In genomic region chr5:134902071-134902801, GRCh38 we compare ENCODE assay signal across 11 cellular contexts. TPM values are rescaled to one million over a fixed set of nuclear protein-coding genes. Genes with fewer than 3 reads are reported as not detected.
DNase-seq lines count a peak whose midpoint lies in the region; ATAC-seq, FAIRE-seq and TF ChIP-seq lines count a peak whose summit lies in the region.
"Had no signal": no experiment of that assay in that cellular context is flagged by ENCODE, and none has a peak within 500 bp of the region (broad histone marks: within the 10 kb centered on the region; RNA-seq: fewer than 3 reads in every experiment).

No MANE protein-coding gene starts in this region.

- peak overlapping the region; percentile 42 for H3K4me3 Mint-ChIP-seq in activated T-helper 1 cell treated with anti-CD3 and anti-CD28 coated beads, Interleukin-12 subunit alpha, Interleukin-12 subunit beta, Interleukin-2, Interleukin-4 antibody, amounts not matched to agents 30 ng/mL and 10 ng/mL and 1 ng/mL, durations not matched to agents 14 hours and 24 hours and 36 hours
- H3K4me3 Mint-ChIP-seq: neural progenitor cell had no signal

- peaks cover 7% of the 10 kb centered on the region for H3K4me1 ChIP-seq in A673 (ENCODE audit: insufficient read depth, low read length, poor library complexity, severe bottlenecking)
- H3K4me1 ChIP-seq in upper lobe of right lung = peaks cover 6% of the 10 kb centered on the region
- H3K4me1 ChIP-seq in small intestine (ENCODE audit: control insufficient read depth in 2 of 2, insufficient read depth in 1 of 2, low read depth in 1 of 2, low read length in 1 of 2) = no peaks in the 10 kb centered on the region
- H3K4me1 ChIP-seq: neural progenitor cell had no signal

- DNase-seq in A673 (ENCODE audit: low spot score) = peak; percentile 12
- peak; percentile 13 for DNase-seq in HT1080 (ENCODE audit: low read depth)
- DNase-seq in activated T-helper 1 cell treated with anti-CD3 and anti-CD28 coated beads, Interleukin-12 subunit alpha, Interleukin-12 subunit beta, Interleukin-2, Interleukin-4 antibody, amounts not matched to agents 30 ng/mL and 10 ng/mL and 1 ng/mL, durations not matched to agents 14 hours and 24 hours and 36 hours (ENCODE audit: low spot score) = no peak
- DNase-seq in cerebellar nuclear complex (lab: John Stamatoyannopoulos, UW) = no peak
- DNase-seq in upper lobe of right lung = no peak
- no peak for DNase-seq in cardiac septum (ENCODE audit: low spot score)
- DNase-seq in small intestine = no peak
- DNase-seq: DMS153 had no signal

- TF ChIP-seq CTCF in A673 (conservative IDR thresholded peaks at IDR 0.05; ENCODE audit: low read depth, low read length) (no peak), upper lobe of right lung (IDR thresholded peaks at IDR 0.05) (no peak)

- POLR2A ChIA-PET in A673 (lab: Charles Lee; ENCODE audit: low non-redundant PET) = no interaction called here

- no peaks in the 10 kb centered on the region for H3K9me3 Mint-ChIP-seq in activated T-helper 1 cell treated with anti-CD3 and anti-CD28 coated beads, Interleukin-12 subunit alpha, Interleukin-12 subunit beta, Interleukin-2, Interleukin-4 antibody, amounts not matched to agents 30 ng/mL and 10 ng/mL and 1 ng/mL, durations not matched to agents 14 hours and 24 hours and 36 hours
- H3K9me3 Mint-ChIP-seq: neural progenitor cell had no signal

- CTCF ChIA-PET in A673 (lab: Charles Lee) = no interaction called here

- ATAC-seq in GM18868 (IDR thresholded peaks at IDR 0.05; ENCODE audit: unreplicated experiment) (peak; percentile 39), upper lobe of right lung (no peak)

- H3K4me3 ChIP-seq in A673 (ENCODE audit: low read depth, low read length, poor library complexity, severe bottlenecking) = no peak overlapping the region
- no peak overlapping the region for H3K4me3 ChIP-seq in upper lobe of right lung
- H3K4me3 ChIP-seq in small intestine (ENCODE audit: low read depth in 1 of 2, low read length in 2 of 2) = no peak overlapping the region
- H3K4me3 ChIP-seq: neural progenitor cell had no signal

- intact Hi-C loops in A673 (cut with micrococcal nuclease; ENCODE audit: unreplicated experiment) (no loop called here), upper lobe of right lung (cut with DNase I) (no loop called here), cardiac septum (cut with DNase I) (no loop called here)
- intact Hi-C loops in activated T-helper 1 cell treated with anti-CD3 and anti-CD28 coated beads, Interleukin-12 subunit alpha, Interleukin-12 subunit beta, Interleukin-2, Interleukin-4 antibody, amounts not matched to agents 30 ng/mL and 10 ng/mL and 1 ng/mL, durations not matched to agents 14 hours and 24 hours and 36 hours (cut with micrococcal nuclease) = loop anchor here (10.0 kb wide), 2 partner anchors 677 to 897 kb away; partner anchors contain the start of genes PPP2CA and VDAC1

- peaks cover 15% of the 10 kb centered on the region for H3K4me1 Mint-ChIP-seq in activated T-helper 1 cell treated with anti-CD3 and anti-CD28 coated beads, Interleukin-12 subunit alpha, Interleukin-12 subunit beta, Interleukin-2, Interleukin-4 antibody, amounts not matched to agents 30 ng/mL and 10 ng/mL and 1 ng/mL, durations not matched to agents 14 hours and 24 hours and 36 hours (ENCODE audit: low read depth)

- WGBS in small intestine, 3 donors = 76 to 87% (median 84%) methylated on average over 10 of the region's 10 CpGs

- H3K27ac Mint-ChIP-seq in activated T-helper 1 cell treated with anti-CD3 and anti-CD28 coated beads, Interleukin-12 subunit alpha, Interleukin-12 subunit beta, Interleukin-2, Interleukin-4 antibody, amounts not matched to agents 30 ng/mL and 10 ng/mL and 1 ng/mL, durations not matched to agents 14 hours and 24 hours and 36 hours = peak overlapping the region; percentile 64
- H3K27ac Mint-ChIP-seq: neural progenitor cell had no signal

- BruUV-seq in A673 (replicated peaks; lab: Mats Ljungman, UMichigan) = no TSS peak

- no peak for FAIRE-seq in small intestine (lab: Jason Lieb, UNC)

- H3K27ac ChIP-seq in A673 (ENCODE audit: low read depth, low read length, poor library complexity, severe bottlenecking) (peak overlapping the region; percentile 31), upper lobe of right lung (no peak overlapping the region), small intestine (ENCODE audit: low read depth in 1 of 2, low read length in 1 of 2) (peak overlapping the region in 1 of 2 donors; percentile 17)
- H3K27ac ChIP-seq: neural progenitor cell, VCaP had no signal

- H3K27me3 Mint-ChIP-seq in activated T-helper 1 cell treated with anti-CD3 and anti-CD28 coated beads, Interleukin-12 subunit alpha, Interleukin-12 subunit beta, Interleukin-2, Interleukin-4 antibody, amounts not matched to agents 30 ng/mL and 10 ng/mL and 1 ng/mL, durations not matched to agents 14 hours and 24 hours and 36 hours (ENCODE audit: insufficient read depth) = no peaks in the 10 kb centered on the region

- no peaks in the 10 kb centered on the region for H3K27me3 ChIP-seq in A673 (replicated peaks; ENCODE audit: insufficient read depth, low read depth, low read length, poor library complexity)
- H3K27me3 ChIP-seq in upper lobe of right lung = no peaks in the 10 kb centered on the region
- H3K27me3 ChIP-seq in small intestine (ENCODE audit: control insufficient read depth in 2 of 2, insufficient read depth in 2 of 2, low read length in 2 of 2) = no peaks in the 10 kb centered on the region
- H3K27me3 ChIP-seq: neural progenitor cell had no signal

- H3K36me3 ChIP-seq in A673 (ENCODE audit: insufficient read depth, low read length, poor library complexity, severe bottlenecking) (no peaks in the 10 kb centered on the region), upper lobe of right lung (peaks cover 41% of the 10 kb centered on the region), small intestine (ENCODE audit: control insufficient read depth in 2 of 2, insufficient read depth in 2 of 2, low read length in 2 of 2) (peaks cover 0 to 2% of the 10 kb centered on the region in 2 donors)
- H3K36me3 ChIP-seq: neural progenitor cell had no signal

- H3K9me3 ChIP-seq in A673 (ENCODE audit: low read depth, low read length, poor library complexity, severe bottlenecking) = no peaks in the 10 kb centered on the region
- no peaks in the 10 kb centered on the region for H3K9me3 ChIP-seq in upper lobe of right lung
- H3K9me3 ChIP-seq in small intestine (ENCODE audit: control insufficient read depth, low read depth) = no peaks in the 10 kb centered on the region

- H3K36me3 Mint-ChIP-seq in activated T-helper 1 cell treated with anti-CD3 and anti-CD28 coated beads, Interleukin-12 subunit alpha, Interleukin-12 subunit beta, Interleukin-2, Interleukin-4 antibody, amounts not matched to agents 30 ng/mL and 10 ng/mL and 1 ng/mL, durations not matched to agents 14 hours and 24 hours and 36 hours (ENCODE audit: low read depth) = peaks cover 9% of the 10 kb centered on the region

RNA-seq across cellular contexts. Expression of gene PCBD2, which starts 2.7 kb away (rescaled TPM):
- total RNA-seq in A673 (2021) (13.8 and 14.6 TPM in 2 replicates), upper lobe of right lung (11.2 TPM), cardiac septum (21.2 TPM)
- 9.1 and 10.0 TPM in 2 replicates for total RNA-seq in HT1080 (2014; rRNA removed; shearing (Covaris generic))
- 5.4 and 6.8 TPM in 2 replicates for polyA plus RNA-seq in HT1080 (2015; cell fraction: cytosol; rRNA removed)
- 5.0 and 5.2 TPM in 2 replicates for polyA plus RNA-seq in HT1080 (2015; cell fraction: nucleus; rRNA removed)
- 13.5 and 17.2 TPM in 2 replicates for total RNA-seq in activated T-helper 1 cell treated with anti-CD3 and anti-CD28 coated beads, Interleukin-12 subunit alpha, Interleukin-12 subunit beta, Interleukin-2, Interleukin-4 antibody, amounts not matched to agents 30 ng/mL and 10 ng/mL and 1 ng/mL, durations not matched to agents 14 hours and 24 hours and 36 hours
- polyA plus RNA-seq in small intestine = 10 to 100 TPM in 1 of 3 donors, 1 to 10 TPM in 2; 5.9 to 19.2 (median 8.6) TPM

RNA-seq across cellular contexts. Expression of gene TXNDC15, which starts 28.1 kb away (rescaled TPM):
- 40.7 and 42.0 TPM in 2 replicates for total RNA-seq in A673 (2021)
- 30.5 and 34.7 TPM in 2 replicates for total RNA-seq in HT1080 (2014; rRNA removed; shearing (Covaris generic))
- polyA plus RNA-seq in HT1080 (2015; cell fraction: cytosol; rRNA removed) = 60.5 and 70.0 TPM in 2 replicates
- polyA plus RNA-seq in HT1080 (2015; cell fraction: nucleus; rRNA removed) = 42.6 and 49.2 TPM in 2 replicates
- 57.1 and 67.2 TPM in 2 replicates for total RNA-seq in activated T-helper 1 cell treated with anti-CD3 and anti-CD28 coated beads, Interleukin-12 subunit alpha, Interleukin-12 subunit beta, Interleukin-2, Interleukin-4 antibody, amounts not matched to agents 30 ng/mL and 10 ng/mL and 1 ng/mL, durations not matched to agents 14 hours and 24 hours and 36 hours
- 60.6 TPM for total RNA-seq in upper lobe of right lung
- 46.6 TPM for total RNA-seq in cardiac septum
- 10 to 100 TPM; 11.9 to 51.5 (median 37.3) TPM for polyA plus RNA-seq in small intestine

RNA-seq across cellular contexts. Expression of gene C5orf24, which starts 56.5 kb away (rescaled TPM):
- total RNA-seq in A673 (2021) (66.4 and 67.6 TPM in 2 replicates), upper lobe of right lung (44.9 TPM), cardiac septum (26.6 TPM)
- total RNA-seq in HT1080 (2014; rRNA removed; shearing (Covaris generic)) = 19.7 and 33.4 TPM in 2 replicates
- polyA plus RNA-seq in HT1080 (2015; cell fraction: cytosol; rRNA removed) = 39.0 and 47.2 TPM in 2 replicates
- polyA plus RNA-seq in HT1080 (2015; cell fraction: nucleus; rRNA removed) = 40.6 and 43.9 TPM in 2 replicates
- total RNA-seq in activated T-helper 1 cell treated with anti-CD3 and anti-CD28 coated beads, Interleukin-12 subunit alpha, Interleukin-12 subunit beta, Interleukin-2, Interleukin-4 antibody, amounts not matched to agents 30 ng/mL and 10 ng/mL and 1 ng/mL, durations not matched to agents 14 hours and 24 hours and 36 hours = 42.2 and 43.2 TPM in 2 replicates
- polyA plus RNA-seq in small intestine = 10 to 100 TPM; 13.2 to 20.6 (median 19.2) TPM

Comparison
In these comparisons a context has a peak if more than half of its experiments do, and no peak if none do; other contexts are left out.
1. DNase-seq: peak in A673 (single experiment) and HT1080 (single experiment); none in activated T-helper 1 cell treated with anti-CD3 and anti-CD28 coated beads, Interleukin-12 subunit alpha, Interleukin-12 subunit beta, Interleukin-2, Interleukin-4 antibody, amounts not matched to agents 30 ng/mL and 10 ng/mL and 1 ng/mL, durations not matched to agents 14 hours and 24 hours and 36 hours (single experiment), cerebellar nuclear complex (0 of 2), upper lobe of right lung (single experiment), cardiac septum (single experiment) and small intestine (single experiment).